In genomic region chr7:50307368-50308012, GRCh38 we compare ENCODE assay signal across 8 cellular contexts. TPM values are rescaled to one million over a fixed set of nuclear protein-coding genes. Genes with fewer than 3 reads are reported as not detected.
A peak's percentile ranks its signal among the peaks of the same experiment; 100 is the strongest.
DNase-seq lines count a peak whose midpoint lies in the region; ATAC-seq and TF ChIP-seq lines count a peak whose summit lies in the region.

No MANE protein-coding gene starts in this region.

- H3K36me3 ChIP-seq in prostate gland (no peaks in the 10 kb centered on the region), left ventricle myocardium inferior (no peaks in the 10 kb centered on the region)

- H3K27me3 ChIP-seq in prostate gland (replicated peaks; ENCODE audit: insufficient read depth), result no peaks in the 10 kb centered on the region
- H3K27me3 ChIP-seq in left ventricle myocardium inferior (ENCODE audit: low read depth), result peaks cover 96% of the 10 kb centered on the region

- intact Hi-C loops in prostate gland (cut with DNase I), result no loop called here
- intact Hi-C loops in left ventricle myocardium inferior (cut with micrococcal nuclease), result no loop called here

- ATAC-seq in GM21786 (IDR thresholded peaks at IDR 0.05; ENCODE audit: unreplicated experiment), result peak; percentile 28

- H3K27ac ChIP-seq in prostate gland, result no peak overlapping the region
- no peak overlapping the region for H3K27ac ChIP-seq in left ventricle myocardium inferior (replicated peaks)

- 49% methylated on average over 10 of the region's 10 CpGs for WGBS in prostate gland

- H3K4me3 ChIP-seq in prostate gland (no peak overlapping the region), left ventricle myocardium inferior (no peak overlapping the region)

- H3K9me3 ChIP-seq in prostate gland (no peaks in the 10 kb centered on the region), left ventricle myocardium inferior (replicated peaks) (no peaks in the 10 kb centered on the region)

- TF ChIP-seq CTCF in prostate gland (IDR thresholded peaks at IDR 0.05) (no peak), left ventricle myocardium inferior (IDR thresholded peaks at IDR 0.05; ENCODE audit: borderline replicate concordance) (no peak)

- TF ChIP-seq POLR2A in prostate gland (IDR thresholded peaks at IDR 0.05), result no peak

- H3K4me1 ChIP-seq in prostate gland (replicated peaks), result no peaks in the 10 kb centered on the region
- H3K4me1 ChIP-seq in left ventricle myocardium inferior, result peaks cover 6% of the 10 kb centered on the region

- DNase-seq in GF-D8 (lab: John Stamatoyannopoulos, UW) (peak; percentile 51), T-helper 9 cell (peak; percentile 44), germinal center (ENCODE audit: low spot score) (peak; percentile 36), prostate gland (ENCODE audit: low spot score) (no peak), dermis blood vessel endothelial cell (no peak), left ventricle myocardium inferior (no peak), HK-2 (ENCODE audit: unreplicated experiment) (no peak)

RNA-seq across cellular contexts. Expression of gene IKZF1, which starts 3.0 kb away (rescaled TPM):
- total RNA-seq in prostate gland (1 to 10 TPM; 2.7 to 7.7 TPM), dermis blood vessel endothelial cell (0.17 TPM in 1 of 2 replicates, not detected in the other), left ventricle myocardium inferior (2.1 TPM)

Comparison
In these comparisons a context has a peak if more than half of its experiments do, and no peak if none do; other contexts are left out.
1. DNase-seq: peak in GF-D8 (single experiment), T-helper 9 cell (single experiment) and germinal center (single experiment); none in prostate gland (single experiment), dermis blood vessel endothelial cell (single experiment), left ventricle myocardium inferior (single experiment) and HK-2 (single experiment).